ENCODE assay signal across 30 cellular contexts in genomic region chr5:62000646-62001045, GRCh38.
"Had no signal": no experiment of that assay in that cellular context is flagged by ENCODE, and none has a peak within 500 bp of the region (broad histone marks: within the 10 kb centered on the region; RNA-seq: fewer than 3 reads in every experiment).

No MANE protein-coding gene starts in this region.

- H3K9me3 ChIP-seq: adrenal gland, body of pancreas, breast epithelium had no signal

- ATAC-seq: activated naive CD4-positive, alpha-beta T cell treated with anti-CD3 and anti-CD28 coated beads, Interleukin-2, amount 50 U/mL, for 72 hours; activated T-cell treated with anti-CD3 and anti-CD28 coated beads, Interleukin-2, amount 50 U/mL, for 4 hours; body of pancreas; K562; WTC11 had no signal

- H3K27ac ChIP-seq: adrenal gland, breast epithelium, PC-9, RWPE1 had no signal

- DNase-seq: activated CD4-positive, alpha-beta memory T cell treated with anti-CD3 and anti-CD28 coated beads for 36 hours; activated CD4-positive, alpha-beta T cell treated with anti-CD3 and anti-CD28 coated beads for 4 hours; activated CD4-positive, alpha-beta T cell treated with anti-CD3 and anti-CD28 coated beads, Interleukin-2, amount 50 U/mL, for 1 hour; activated CD4-positive, CD25-positive, alpha-beta regulatory T cell treated with anti-CD3 and anti-CD28 coated beads, Interleukin-2, amount 50 U/mL, for 72 hours; activated CD8-positive, alpha-beta memory T cell treated with anti-CD3 and anti-CD28 coated beads, Interleukin-2, amount 50 U/mL, for 4 hours; activated gamma-delta T cell treated with Interleukin-2 at 50 U/mL for 16 hours; activated naive CD4-positive, alpha-beta T cell treated with anti-CD3 and anti-CD28 coated beads for 36 hours; activated T-cell treated with anti-CD3 and anti-CD28 coated beads for 4 hours; activated T-cell treated with anti-CD3 and anti-CD28 coated beads, Interleukin-2, amount 50 U/mL, for 4 hours; adrenal gland; body of pancreas; caudate nucleus; cerebellar nuclear complex; IMR-90; MM.1S; MV-4-11; NCI-H1092; NCI-H1436 treated with DMSO at 0.1 percent for 48 hours; NCI-H1694 treated with DMSO at 0.1 percent for 48 hours; NCI-H2029; NCI-H2171; NCI-H510A; NCI-H526; PC-9; Right ventricle myocardium superior had no signal

- H3K27me3 ChIP-seq: adrenal gland, body of pancreas, breast epithelium had no signal

- H3K36me3 ChIP-seq: adrenal gland, breast epithelium had no signal

- H3K4me3 ChIP-seq: adrenal gland, body of pancreas, breast epithelium, K562, PC-9 had no signal

- H3K4me1 ChIP-seq: adrenal gland, breast epithelium had no signal
